20 cellular contexts compared by ENCODE assay signal in the genomic region with DNA sequence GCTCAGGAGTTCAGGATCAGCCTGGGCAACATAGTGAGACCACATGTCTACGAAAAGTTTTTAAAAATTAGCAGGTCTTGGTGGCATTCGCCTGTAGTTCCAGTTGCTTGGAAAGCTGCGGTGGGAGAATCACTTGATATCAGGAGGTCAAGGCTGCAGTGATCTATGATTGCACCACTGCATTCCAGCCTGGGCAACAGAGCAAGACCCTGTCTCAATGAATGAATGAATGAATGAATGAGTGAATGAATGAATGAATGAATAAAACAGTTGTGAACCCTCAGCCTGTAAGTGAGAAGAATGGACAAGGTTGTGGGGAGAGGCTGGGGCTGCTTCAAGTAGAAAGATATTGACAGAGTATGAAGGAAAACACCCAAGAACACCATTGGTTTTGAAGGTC. TPM values are rescaled to one million over a fixed set of nuclear protein-coding genes. Genes with fewer than 3 reads are reported as not detected.
DNase-seq lines count a peak whose midpoint lies in the region; ATAC-seq, FAIRE-seq and TF ChIP-seq lines count a peak whose summit lies in the region.
"Had no signal": no experiment of that assay in that cellular context is flagged by ENCODE, and none has a peak within 500 bp of the region (broad histone marks: within the 10 kb centered on the region; RNA-seq: fewer than 3 reads in every experiment).

No MANE protein-coding gene starts in this region.

- CTCF ChIA-PET in IMR-90 (lab: Yijun Ruan, JAX) = no interaction called here
- CTCF ChIA-PET in K562 (lab: Yijun Ruan, JAX; ENCODE audit: low intra/inter-chr PET ratio) = no interaction called here

- no peak for TF ChIP-seq POLR2A in IMR-90 (IDR thresholded peaks at IDR 0.05; ENCODE audit: low read depth, low read length)
- no peak for TF ChIP-seq POLR2A in K562 (conservative IDR thresholded peaks at IDR 0.05)

- TF ChIP-seq EP300 in K562 (IDR thresholded peaks at IDR 0.05; ENCODE audit: low read length) = no peak

- H3K9me3 ChIP-seq in IMR-90 (ENCODE audit: control insufficient read depth, insufficient read depth, low read length) = no peaks in the 10 kb centered on the region
- no peaks in the 10 kb centered on the region for H3K9me3 ChIP-seq in K562 (replicated peaks; ENCODE audit: control insufficient read depth, insufficient read depth, low read depth, low read length)

- H3K79me2 ChIP-seq in K562 (ENCODE audit: control insufficient read depth, insufficient read depth, low read length) = no peaks in the 10 kb centered on the region

- H3K4me1 Mint-ChIP-seq in nephron (peaks cover 83% of the 10 kb centered on the region), osteocyte (ENCODE audit: unreplicated experiment) (peaks cover 26% of the 10 kb centered on the region)
- H3K4me1 Mint-ChIP-seq in activated T-helper 17 cell treated with anti-CD3 and anti-CD28 coated beads, Interleukin-2, amount 50 U/mL, for 72 hours = no peaks in the 10 kb centered on the region
- H3K4me1 Mint-ChIP-seq: CD4-positive, CD25-positive, alpha-beta regulatory T cell had no signal

- H2AK9ac ChIP-seq in IMR-90 (replicated peaks; ENCODE audit: low read depth, low read length, poor library complexity) = no peak overlapping the region

- peak overlapping the region; percentile 53; the same call in 1 of the 2 replicates for H4K91ac ChIP-seq in IMR-90 (ENCODE audit: insufficient read depth, low read depth, low read length)

- no peak for TF ChIP-seq CTCF in IMR-90 (conservative IDR thresholded peaks at IDR 0.05; ENCODE audit: low read depth, low read length)
- no peak for TF ChIP-seq CTCF in K562 (IDR thresholded peaks at IDR 0.05 in 2 of 3, conservative IDR thresholded peaks at IDR 0.05 in 1 of 3; ENCODE audit: insufficient read depth in 2 of 3, low read depth in 1 of 3, low read length in 3 of 3)
- no peak for TF ChIP-seq CTCF in nephron (IDR thresholded peaks at IDR 0.05; ENCODE audit: unreplicated experiment in 3 of 3)
- TF ChIP-seq CTCF in brain microvascular endothelial cell (IDR thresholded peaks at IDR 0.05; ENCODE audit: low read depth, low read length, missing control alignments) = no peak
- TF ChIP-seq CTCF in osteocyte (IDR thresholded peaks at IDR 0.05) = no peak

- peaks cover 25% of the 10 kb centered on the region for H3K4me1 ChIP-seq in IMR-90 (ENCODE audit: control insufficient read depth, insufficient read depth, low read length)
- H3K4me1 ChIP-seq in K562 (replicated peaks in 1 of 2; ENCODE audit: control insufficient read depth in 2 of 2, insufficient read depth in 2 of 2, low read length in 2 of 2) = peaks cover 3 to 4% of the 10 kb centered on the region in 2 experiments; a peak in 2 of 5 replicates

- no peak overlapping the region for H3K4me2 ChIP-seq in IMR-90 (ENCODE audit: low read depth, low read length)
- no peak overlapping the region for H3K4me2 ChIP-seq in K562 (ENCODE audit: insufficient read depth, low read length)
- H3K4me2 ChIP-seq: GM23338 had no signal

- no peak overlapping the region for H2BK120ac ChIP-seq in IMR-90 (ENCODE audit: low read depth, low read length)

- H2AK5ac ChIP-seq in IMR-90 (ENCODE audit: low read depth, low read length) = peak overlapping the region; percentile 13; the same call in 1 of the 2 replicates

- dilution Hi-C loops in IMR-90 (cut with HindIII; ENCODE audit: low sequenced_read_pairs, unreplicated experiment) = no loop called here

- H3K4me3 ChIP-seq in IMR-90 (ENCODE audit: insufficient read depth, low read depth, low read length) = no peak overlapping the region
- H3K4me3 ChIP-seq in K562 = no peak overlapping the region
- no peak overlapping the region for H3K4me3 ChIP-seq in brain microvascular endothelial cell (ENCODE audit: low read depth, low read length)
- H3K4me3 ChIP-seq: GM12878, GM23338 had no signal

- H3K27ac ChIP-seq in IMR-90 (ENCODE audit: insufficient read depth, low read length) (peak overlapping the region; percentile 63; the same call in 1 of the 2 replicates), K562 (ENCODE audit: extremely low read depth, low read depth, low read length) (no peak overlapping the region), brain microvascular endothelial cell (no peak overlapping the region)

- H3K9me1 ChIP-seq in IMR-90 (ENCODE audit: insufficient read depth, low read length) (peaks cover 12% of the 10 kb centered on the region), K562 (ENCODE audit: control insufficient read depth, insufficient read depth, low read length) (no peaks in the 10 kb centered on the region)

- intact Hi-C loops in IMR-90 (cut with micrococcal nuclease) (loop anchor here (2.0 kb wide), 1 partner anchor 47 kb away; no protein-coding TSS in a partner anchor), K562 (cut with micrococcal nuclease) (no loop called here)

- H3K36me3 ChIP-seq in IMR-90 (ENCODE audit: control insufficient read depth, insufficient read depth, low read length) (peaks cover 4% of the 10 kb centered on the region; the same call in 1 of the 2 replicates), K562 (ENCODE audit: control insufficient read depth, insufficient read depth, low read length) (no peaks in the 10 kb centered on the region), brain microvascular endothelial cell (replicated peaks) (no peaks in the 10 kb centered on the region)

- H2BK15ac ChIP-seq in IMR-90 (ENCODE audit: low read depth, low read length) = 0 out of 3 replicates have a peak overlapping the region, but pooled peaks have one; percentile 37

- H4K20me1 ChIP-seq in IMR-90 (ENCODE audit: insufficient read depth, low read length) (no peaks in the 10 kb centered on the region), K562 (replicated peaks; ENCODE audit: control insufficient read depth, insufficient read depth, low read length) (no peaks in the 10 kb centered on the region)

- peak overlapping the region; percentile 65 for H4K5ac ChIP-seq in IMR-90 (ENCODE audit: low read depth, low read length)

- H3K18ac ChIP-seq in IMR-90 (ENCODE audit: low read depth, low read length) = peak overlapping the region; percentile 73; the same call in 1 of the 2 replicates

- H3K27me3 ChIP-seq in IMR-90 (ENCODE audit: control insufficient read depth, insufficient read depth, low read length) (no peaks in the 10 kb centered on the region), K562 (ENCODE audit: control insufficient read depth in 2 of 2, insufficient read depth in 2 of 2, low read length in 2 of 2) (peaks cover 8 to 15% of the 10 kb centered on the region in 2 experiments; a peak in 3 of 5 replicates), brain microvascular endothelial cell (replicated peaks) (no peaks in the 10 kb centered on the region)

- H3K9ac ChIP-seq in IMR-90 (ENCODE audit: low read depth, low read length) (no peak overlapping the region), K562 (ENCODE audit: insufficient read depth in 1 of 2, low read depth in 2 of 2, low read length in 2 of 2) (no peak overlapping the region)

- H2BK5ac ChIP-seq in IMR-90 (ENCODE audit: low read depth, low read length, poor library complexity, severe bottlenecking) = no peak overlapping the region

- H3K27me3 Mint-ChIP-seq in nephron (ENCODE audit: low read depth) (no peaks in the 10 kb centered on the region), osteocyte (ENCODE audit: unreplicated experiment) (peaks cover 6% of the 10 kb centered on the region)
- H3K27me3 Mint-ChIP-seq in activated T-helper 17 cell treated with anti-CD3 and anti-CD28 coated beads, Interleukin-2, amount 50 U/mL, for 72 hours = no peaks in the 10 kb centered on the region
- H3K27me3 Mint-ChIP-seq: CD4-positive, CD25-positive, alpha-beta regulatory T cell had no signal

- H2BK20ac ChIP-seq in IMR-90 (ENCODE audit: low read depth, low read length) = peak overlapping the region; percentile 40; the same call in 1 of the 2 replicates

- H3K56ac ChIP-seq in IMR-90 (ENCODE audit: extremely low read depth, insufficient read depth, low read length) = no peak overlapping the region

- no peak overlapping the region for H2AFZ ChIP-seq in IMR-90 (replicated peaks; ENCODE audit: low read length, poor library complexity)
- no peak overlapping the region for H2AFZ ChIP-seq in K562 (ENCODE audit: low read depth, low read length)
- H2AFZ ChIP-seq: GM23338 had no signal

- 96% methylated on average over 3 of the region's 3 CpGs; no CpG with 5 or more reads in 1 of the 2 experiments for WGBS in IMR-90 (ENCODE audit: extremely low coverage in 2 of 2, insufficient read length in 1 of 2), 2 experiments
- WGBS in K562 (ENCODE audit: insufficient coverage, low coverage, missing lambda C conversion rate) = 0% methylated on average over 3 of the region's 3 CpGs

- peaks cover 0 to 7% of the 10 kb centered on the region in 2 experiments; a peak in 1 of 4 replicates for H3K79me1 ChIP-seq in IMR-90 (ENCODE audit: low read depth in 1 of 2, low read length in 2 of 2)

- no peak overlapping the region for H3K23ac ChIP-seq in IMR-90 (ENCODE audit: low read depth, low read length)

- DNase-seq in IMR-90 (no peak), K562 (ENCODE audit: extremely low read depth in 1 of 4, low spot score in 3 of 4) (no peak), brain microvascular endothelial cell (no peak), osteocyte (ENCODE audit: extremely low spot score, unreplicated experiment) (no peak), NCI-H1930 (lab: John Stamatoyannopoulos, UW) (no peak)
- DNase-seq: C1 segment of cervical spinal cord; CD4-positive, CD25-positive, alpha-beta regulatory T cell; CD8-positive, alpha-beta T cell; DMS 273 treated with DMSO at 0.1 percent for 48 hours; DMS79; EL; GDM1; H9 had no signal

- no peak overlapping the region for H3K14ac ChIP-seq in IMR-90 (replicated peaks; ENCODE audit: low read depth, low read length)

- ATAC-seq in IMR-90 (ENCODE audit: low read depth) (no peak), K562 (no peak)
- ATAC-seq in activated T-helper 17 cell treated with anti-CD3 and anti-CD28 coated beads, Interleukin-2, amount 50 U/mL, for 72 hours (replicated peaks) = no peak
- ATAC-seq: CD8-positive, alpha-beta T cell; GM12878; GM23338; HCT116 had no signal

- H3K27ac Mint-ChIP-seq in nephron (peak overlapping the region in 2 of 3 experiments; percentile 64 to 85), osteocyte (ENCODE audit: unreplicated experiment) (no peak overlapping the region)
- H3K27ac Mint-ChIP-seq in activated T-helper 17 cell treated with anti-CD3 and anti-CD28 coated beads, Interleukin-2, amount 50 U/mL, for 72 hours = no peak overlapping the region
- H3K27ac Mint-ChIP-seq: CD4-positive, CD25-positive, alpha-beta regulatory T cell; CD8-positive, alpha-beta T cell; GM23338; H9 had no signal

- H3K9me3 Mint-ChIP-seq in nephron (no peaks in the 10 kb centered on the region), osteocyte (ENCODE audit: unreplicated experiment) (no peaks in the 10 kb centered on the region)
- H3K9me3 Mint-ChIP-seq in activated T-helper 17 cell treated with anti-CD3 and anti-CD28 coated beads, Interleukin-2, amount 50 U/mL, for 72 hours = peaks cover 16% of the 10 kb centered on the region
- H3K9me3 Mint-ChIP-seq: GM23338, H9 had no signal

- in situ Hi-C loops in IMR-90 (cut with MboI; ENCODE audit: low sequenced_read_pairs) = no loop called here
- in situ Hi-C loops in K562 (cut with MboI) = no loop called here
- in situ Hi-C loops in brain microvascular endothelial cell (cut with HindIII; ENCODE audit: low pct_ligation_motif_present, low sequenced_read_pairs) = no loop called here

- no TSS peak for BruUV-seq in IMR-90 (replicated peaks; lab: Mats Ljungman, UMichigan)
- no TSS peak for BruUV-seq in K562 (replicated peaks; lab: Mats Ljungman, UMichigan)

- TF ChIP-seq RAD21 in IMR-90 (IDR thresholded peaks at IDR 0.05; ENCODE audit: low read length) = no peak
- TF ChIP-seq RAD21 in K562 (CRISPR knock-in tag; conservative IDR thresholded peaks at IDR 0.05 in 1 of 2, IDR thresholded peaks at IDR 0.05 in 1 of 2) = no peak

- POLR2A ChIA-PET in IMR-90 (lab: Charles Lee; ENCODE audit: unreplicated experiment) = no interaction called here
- POLR2A ChIA-PET in K562 (lab: Yijun Ruan, JAX) = no interaction called here

- H3K4me3 Mint-ChIP-seq in nephron (no peak overlapping the region), osteocyte (ENCODE audit: unreplicated experiment) (no peak overlapping the region)
- no peak overlapping the region for H3K4me3 Mint-ChIP-seq in activated T-helper 17 cell treated with anti-CD3 and anti-CD28 coated beads, Interleukin-2, amount 50 U/mL, for 72 hours
- H3K4me3 Mint-ChIP-seq: CD4-positive, CD25-positive, alpha-beta regulatory T cell; CD8-positive, alpha-beta T cell; GM23338; H9 had no signal

- no peak for FAIRE-seq in K562 (lab: Jason Lieb, UNC)
- FAIRE-seq: GM12878, GM19239 had no signal

- H3K36me3 Mint-ChIP-seq in nephron (ENCODE audit: low read depth) = peaks cover 17% of the 10 kb centered on the region
- H3K36me3 Mint-ChIP-seq in activated T-helper 17 cell treated with anti-CD3 and anti-CD28 coated beads, Interleukin-2, amount 50 U/mL, for 72 hours (ENCODE audit: low read depth) = no peaks in the 10 kb centered on the region
- H3K36me3 Mint-ChIP-seq in osteocyte (ENCODE audit: unreplicated experiment) = peaks cover 3% of the 10 kb centered on the region
- H3K36me3 Mint-ChIP-seq: CD4-positive, CD25-positive, alpha-beta regulatory T cell; CD8-positive, alpha-beta T cell had no signal

- H4K8ac ChIP-seq in IMR-90 (ENCODE audit: low read depth in 2 of 2, low read length in 2 of 2) = no peak overlapping the region

- H3K4ac ChIP-seq in IMR-90 (ENCODE audit: low read depth, low read length) = peak overlapping the region; percentile 33; the same call in 1 of the 2 replicates

RNA-seq across cellular contexts. Expression of a gene that starts 48.0 kb away (rescaled TPM):
- 2.8 and 3.8 TPM in 2 replicates for total RNA-seq in IMR-90 (2012; rRNA removed)
- polyA plus RNA-seq in IMR-90 (2012; rRNA removed) = 1.3 and 1.8 TPM in 2 replicates
- 0.56 and 0.70 TPM in 2 replicates for polyA plus RNA-seq in IMR-90 (2012; cell fraction: cytosol; rRNA removed)
- polyA plus RNA-seq in IMR-90 (2012; cell fraction: nucleus; rRNA removed; ENCODE audit: low replicate concordance) = 0.33 and 3.3 TPM in 2 replicates
- total RNA-seq in K562 (2011; cell fraction: chromatin; rRNA removed; ENCODE audit: low replicate concordance) = 3.6 and 12.9 TPM in 2 replicates
- 1.3 and 3.6 TPM in 2 replicates for total RNA-seq in K562 (2011; cell fraction: nucleolus; rRNA removed)
- 4.0 and 8.0 TPM in 2 replicates for total RNA-seq in K562 (2011; cell fraction: nucleoplasm; rRNA removed)
- 3.3 and 5.9 TPM in 2 replicates for total RNA-seq in K562 (2014; rRNA removed)
- total RNA-seq in K562 (2014; rRNA removed; fragmentation: Illumina TruSeq; extraction: Trizol) = 5.2 and 5.6 TPM in 2 replicates
- 5.0 and 5.2 TPM in 2 replicates for total RNA-seq in K562 (2015; rRNA removed; fragmentation: Illumina TruSeq; extraction: Trizol)
- total RNA-seq in K562 (2021) = 5.2 and 6.1 TPM in 2 replicates
- 2.4 and 3.8 TPM in 2 replicates for polyA plus RNA-seq in K562 (2011; rRNA removed)
- polyA plus RNA-seq in K562 (2011; cell fraction: cytosol; rRNA removed) = 0.43 and 1.1 TPM in 2 replicates
- polyA plus RNA-seq in K562 (2011; cell fraction: nucleus; rRNA removed) = 2.5 and 2.6 TPM in 2 replicates
- polyA plus RNA-seq in K562 (2012) = 2.9 and 6.2 TPM in 2 replicates
- 3.6 and 5.0 TPM in 2 replicates for polyA plus RNA-seq in K562 (2014; fragmentation: Illumina TruSeq; extraction: Trizol)
- 1 to 10 TPM in 1 of 2 experiments, under 1 TPM in 1; 0.93 to 2.6 TPM for polyA plus RNA-seq in K562 (2014; fragmentation: Nextera tagmentation; extraction: Ambion mirVana)
- polyA plus RNA-seq in K562 (2014; rRNA removed) = 3.0 and 4.8 TPM in 2 replicates
- polyA minus RNA-seq in K562 (2011; rRNA and poly(A)+ RNA removed) = 5.0 and 5.8 TPM in 2 replicates
- polyA minus RNA-seq in K562 (2011; cell fraction: cytosol; rRNA and poly(A)+ RNA removed) = 1.5 TPM in 2 replicates
- polyA minus RNA-seq in K562 (2011; cell fraction: nucleus; rRNA and poly(A)+ RNA removed) = 2.3 and 4.6 TPM in 2 replicates
- total RNA-seq in activated T-helper 17 cell treated with anti-CD3 and anti-CD28 coated beads, Interleukin-2, amount 50 U/mL, for 72 hours = not detected
- 18.1 and 22.8 TPM in 2 replicates for total RNA-seq in osteocyte
- total RNA-seq: A673; CD4-positive, CD25-positive, alpha-beta regulatory T cell; CD8-positive, alpha-beta T cell; GM12878 had no signal
- polyA plus RNA-seq: CD4-positive, CD25-positive, alpha-beta regulatory T cell; GM12878 had no signal

Comparison
In these comparisons a context has a peak if more than half of its experiments do, and no peak if none do; other contexts are left out.
1. H3K27ac Mint-ChIP-seq: peak in nephron (2 of 3); none in activated T-helper 17 cell treated with anti-CD3 and anti-CD28 coated beads, Interleukin-2, amount 50 U/mL, for 72 hours (single experiment) and osteocyte (single experiment).